In genomic region chr1:200279810-200280411, GRCh38 we compare ENCODE assay signal across 1 cellular context.
A peak's percentile ranks its signal among the peaks of the same experiment; 100 is the strongest.
TF ChIP-seq lines count a peak whose summit lies in the region.

No MANE protein-coding gene starts in this region.

TF ChIP-seq in GM23338, 12 proteins besides CTCF, POLR2A, EP300 and RAD21 (continued from another document):
- TF ChIP-seq, protein P1, sequence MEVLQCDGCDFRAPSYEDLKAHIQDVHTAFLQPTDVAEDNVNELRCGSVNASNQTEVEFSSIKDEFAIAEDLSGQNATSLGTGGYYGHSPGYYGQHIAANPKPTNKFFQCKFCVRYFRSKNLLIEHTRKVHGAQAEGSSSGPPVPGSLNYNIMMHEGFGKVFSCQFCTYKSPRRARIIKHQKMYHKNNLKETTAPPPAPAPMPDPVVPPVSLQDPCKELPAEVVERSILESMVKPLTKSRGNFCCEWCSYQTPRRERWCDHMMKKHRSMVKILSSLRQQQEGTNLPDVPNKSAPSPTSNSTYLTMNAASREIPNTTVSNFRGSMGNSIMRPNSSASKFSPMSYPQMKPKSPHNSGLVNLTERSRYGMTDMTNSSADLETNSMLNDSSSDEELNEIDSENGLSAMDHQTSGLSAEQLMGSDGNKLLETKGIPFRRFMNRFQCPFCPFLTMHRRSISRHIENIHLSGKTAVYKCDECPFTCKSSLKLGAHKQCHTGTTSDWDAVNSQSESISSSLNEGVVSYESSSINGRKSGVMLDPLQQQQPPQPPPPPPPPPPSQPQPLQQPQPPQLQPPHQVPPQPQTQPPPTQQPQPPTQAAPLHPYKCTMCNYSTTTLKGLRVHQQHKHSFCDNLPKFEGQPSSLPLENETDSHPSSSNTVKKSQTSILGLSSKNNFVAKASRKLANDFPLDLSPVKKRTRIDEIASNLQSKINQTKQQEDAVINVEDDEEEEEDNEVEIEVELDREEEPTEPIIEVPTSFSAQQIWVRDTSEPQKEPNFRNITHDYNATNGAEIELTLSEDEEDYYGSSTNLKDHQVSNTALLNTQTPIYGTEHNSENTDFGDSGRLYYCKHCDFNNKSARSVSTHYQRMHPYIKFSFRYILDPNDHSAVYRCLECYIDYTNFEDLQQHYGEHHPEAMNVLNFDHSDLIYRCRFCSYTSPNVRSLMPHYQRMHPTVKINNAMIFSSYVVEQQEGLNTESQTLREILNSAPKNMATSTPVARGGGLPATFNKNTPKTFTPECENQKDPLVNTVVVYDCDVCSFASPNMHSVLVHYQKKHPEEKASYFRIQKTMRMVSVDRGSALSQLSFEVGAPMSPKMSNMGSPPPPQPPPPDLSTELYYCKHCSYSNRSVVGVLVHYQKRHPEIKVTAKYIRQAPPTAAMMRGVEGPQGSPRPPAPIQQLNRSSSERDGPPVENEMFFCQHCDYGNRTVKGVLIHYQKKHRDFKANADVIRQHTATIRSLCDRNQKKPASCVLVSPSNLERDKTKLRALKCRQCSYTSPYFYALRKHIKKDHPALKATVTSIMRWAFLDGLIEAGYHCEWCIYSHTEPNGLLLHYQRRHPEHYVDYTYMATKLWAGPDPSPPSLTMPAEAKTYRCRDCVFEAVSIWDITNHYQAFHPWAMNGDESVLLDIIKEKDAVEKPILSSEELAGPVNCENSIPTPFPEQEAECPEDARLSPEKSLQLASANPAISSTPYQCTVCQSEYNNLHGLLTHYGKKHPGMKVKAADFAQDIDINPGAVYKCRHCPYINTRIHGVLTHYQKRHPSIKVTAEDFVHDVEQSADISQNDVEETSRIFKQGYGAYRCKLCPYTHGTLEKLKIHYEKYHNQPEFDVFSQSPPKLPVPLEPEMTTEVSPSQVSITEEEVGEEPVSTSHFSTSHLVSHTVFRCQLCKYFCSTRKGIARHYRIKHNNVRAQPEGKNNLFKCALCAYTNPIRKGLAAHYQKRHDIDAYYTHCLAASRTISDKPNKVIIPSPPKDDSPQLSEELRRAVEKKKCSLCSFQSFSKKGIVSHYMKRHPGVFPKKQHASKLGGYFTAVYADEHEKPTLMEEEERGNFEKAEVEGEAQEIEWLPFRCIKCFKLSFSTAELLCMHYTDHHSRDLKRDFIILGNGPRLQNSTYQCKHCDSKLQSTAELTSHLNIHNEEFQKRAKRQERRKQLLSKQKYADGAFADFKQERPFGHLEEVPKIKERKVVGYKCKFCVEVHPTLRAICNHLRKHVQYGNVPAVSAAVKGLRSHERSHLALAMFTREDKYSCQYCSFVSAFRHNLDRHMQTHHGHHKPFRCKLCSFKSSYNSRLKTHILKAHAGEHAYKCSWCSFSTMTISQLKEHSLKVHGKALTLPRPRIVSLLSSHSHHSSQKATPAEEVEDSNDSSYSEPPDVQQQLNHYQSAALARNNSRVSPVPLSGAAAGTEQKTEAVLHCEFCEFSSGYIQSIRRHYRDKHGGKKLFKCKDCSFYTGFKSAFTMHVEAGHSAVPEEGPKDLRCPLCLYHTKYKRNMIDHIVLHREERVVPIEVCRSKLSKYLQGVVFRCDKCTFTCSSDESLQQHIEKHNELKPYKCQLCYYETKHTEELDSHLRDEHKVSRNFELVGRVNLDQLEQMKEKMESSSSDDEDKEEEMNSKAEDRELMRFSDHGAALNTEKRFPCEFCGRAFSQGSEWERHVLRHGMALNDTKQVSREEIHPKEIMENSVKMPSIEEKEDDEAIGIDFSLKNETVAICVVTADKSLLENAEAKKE (CRISPR knock-in tag; IDR thresholded peaks at IDR 0.05), result peak; percentile 7; the same call in 1 of the 2 replicates
- no peak for TF ChIP-seq POLR2AphosphoS5 (IDR thresholded peaks at IDR 0.05; ENCODE audit: low read depth)
- no peak for TF ChIP-seq EZH2phosphoT487 (IDR thresholded peaks at IDR 0.05; ENCODE audit: unreplicated experiment)
